8 cellular contexts compared by ENCODE assay signal in the genomic region with DNA sequence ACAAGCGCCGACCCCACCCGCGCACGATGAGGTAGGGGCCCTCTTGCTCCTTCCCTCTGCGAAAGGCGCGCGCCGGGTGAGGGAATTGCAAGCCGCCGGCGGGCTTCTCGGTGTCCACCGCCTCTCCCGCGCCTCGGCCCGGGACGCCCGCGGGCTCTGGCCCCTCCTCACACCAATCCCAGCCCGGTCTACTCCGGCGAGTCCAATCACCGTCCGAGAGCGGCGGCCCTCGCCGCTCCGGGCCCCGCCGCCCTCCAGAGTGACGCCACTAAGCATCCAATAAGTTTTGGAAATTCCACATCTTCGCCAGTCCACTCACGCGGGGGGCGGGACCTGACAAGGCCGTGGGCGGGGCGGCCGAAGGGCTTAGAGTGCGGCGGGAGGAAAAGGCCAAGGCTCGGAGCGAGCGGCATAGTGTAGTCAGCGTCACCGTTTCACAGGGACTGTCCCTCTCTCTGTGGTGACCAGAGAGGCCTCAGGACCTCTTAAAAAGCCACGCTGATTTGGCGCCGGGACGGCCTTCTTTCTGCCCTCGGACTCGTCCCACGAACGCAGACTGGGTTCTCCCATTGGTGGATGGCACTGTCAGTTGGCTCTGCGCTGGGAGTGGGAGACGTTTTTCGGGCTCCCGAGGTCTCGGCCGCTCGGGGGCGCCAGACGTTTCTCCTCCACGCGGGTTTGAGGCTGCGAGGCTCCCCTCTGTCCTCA. TPM values are rescaled to one million over a fixed set of nuclear protein-coding genes. Genes with fewer than 3 reads are reported as not detected.
DNase-seq lines count a peak whose midpoint lies in the region; TF ChIP-seq lines count a peak whose summit lies in the region.

A gene with protein sequence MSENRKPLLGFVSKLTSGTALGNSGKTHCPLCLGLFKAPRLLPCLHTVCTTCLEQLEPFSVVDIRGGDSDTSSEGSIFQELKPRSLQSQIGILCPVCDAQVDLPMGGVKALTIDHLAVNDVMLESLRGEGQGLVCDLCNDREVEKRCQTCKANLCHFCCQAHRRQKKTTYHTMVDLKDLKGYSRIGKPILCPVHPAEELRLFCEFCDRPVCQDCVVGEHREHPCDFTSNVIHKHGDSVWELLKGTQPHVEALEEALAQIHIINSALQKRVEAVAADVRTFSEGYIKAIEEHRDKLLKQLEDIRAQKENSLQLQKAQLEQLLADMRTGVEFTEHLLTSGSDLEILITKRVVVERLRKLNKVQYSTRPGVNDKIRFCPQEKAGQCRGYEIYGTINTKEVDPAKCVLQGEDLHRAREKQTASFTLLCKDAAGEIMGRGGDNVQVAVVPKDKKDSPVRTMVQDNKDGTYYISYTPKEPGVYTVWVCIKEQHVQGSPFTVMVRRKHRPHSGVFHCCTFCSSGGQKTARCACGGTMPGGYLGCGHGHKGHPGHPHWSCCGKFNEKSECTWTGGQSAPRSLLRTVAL (minus strand): TSS at position 161 of the 708 bp plus-strand sequence. CDS start 548 bp downstream, outside the sequence.

- DNase-seq in ELR (ENCODE audit: low read depth) (peak; percentile 98), H4 (ENCODE audit: low spot score) (peak; percentile 83), SHP77 treated with DMSO at 0.1 percent for 48 hours (lab: John Stamatoyannopoulos, UW) (peak; percentile 72), activated gamma-delta T cell treated with Interleukin-2 at 50 U/mL for 16 hours (peak; percentile 76), foreskin fibroblast (peak; percentile 96 to 99), neural crest cell (ENCODE audit: low read depth, low spot score) (peak; percentile 91), stomach (peak; percentile 97)

- H3K9me3 ChIP-seq in stomach = no peaks in the 10 kb centered on the region

- no peak for TF ChIP-seq EP300 in stomach (IDR thresholded peaks at IDR 0.05)

- peak within 1 kb of the TSS; percentile 86 to 94 (median 91) for H3K27ac ChIP-seq in stomach

- no peaks in the 10 kb centered on the region for H3K9me3 Mint-ChIP-seq in neural crest cell

- H3K4me3 ChIP-seq in foreskin fibroblast (ENCODE audit: low read depth in 1 of 2, low read length in 2 of 2) (peak within 1 kb of the TSS; percentile 71 to 73), stomach (peak within 1 kb of the TSS; percentile 69 to 81 (median 76))

- peak within 1 kb of the TSS; percentile 99 for H3K27ac Mint-ChIP-seq in neural crest cell (ENCODE audit: unreplicated experiment)

- TF ChIP-seq CTCF in LNCAP (IDR thresholded peaks at IDR 0.05) = peak; percentile 79
- peak; percentile 89 for TF ChIP-seq CTCF in foreskin fibroblast (IDR thresholded peaks at IDR 0.05; ENCODE audit: low read depth, low read length)
- peak; percentile 80 for TF ChIP-seq CTCF in neural crest cell (conservative IDR thresholded peaks at IDR 0.05)
- peak in 5 of 7 experiments; percentile 57 to 76 (median 58) for TF ChIP-seq CTCF in stomach (IDR thresholded peaks at IDR 0.05)

- no peaks in the 10 kb centered on the region for H3K36me3 ChIP-seq in stomach

- TF ChIP-seq POLR2A in stomach (IDR thresholded peaks at IDR 0.05) = peak in 1 of 4 donors; percentile 18

- peaks cover 5 to 28% (median 25%) of the 10 kb centered on the region in 4 donors for H3K4me1 ChIP-seq in stomach

- peak within 1 kb of the TSS; percentile 92 for H3K4me3 Mint-ChIP-seq in neural crest cell

- WGBS in stomach, 5 donors = 0 to 1% (median 0%) methylated on average over 34 to 70 of the region's 70 CpGs

- H3K27me3 ChIP-seq in stomach = no peaks in the 10 kb centered on the region

- H3K36me3 Mint-ChIP-seq in neural crest cell (ENCODE audit: low read depth) = peaks cover under 1% of the 10 kb centered on the region

- peaks cover 27% of the 10 kb centered on the region for H3K4me1 Mint-ChIP-seq in neural crest cell

- intact Hi-C loops in stomach (cut with DNase I; ENCODE audit: low total_unique reads) = no loop called here

- no peaks in the 10 kb centered on the region for H3K27me3 Mint-ChIP-seq in neural crest cell (ENCODE audit: low read depth)

RNA-seq across cellular contexts. Expression of the gene that starts here (rescaled TPM):
- 0.92 and 0.97 TPM in 2 replicates for total RNA-seq in H4 (2014; rRNA removed; shearing (Covaris generic))
- 13.3 and 16.6 TPM in 2 replicates for total RNA-seq in neural crest cell
- total RNA-seq in stomach = 1 to 10 TPM in 2 of 5 donors, under 1 TPM in 2, not detected in 1; 0.29 to 6.8 (median 2.5) TPM
- 1 to 10 TPM in 2 of 3 donors, under 1 TPM in 1; 0.61 to 2.9 (median 1.9) TPM for polyA plus RNA-seq in stomach

Comparison
In these comparisons a context has a peak if more than half of its experiments do, and no peak if none do; other contexts are left out.
1. Peak in every context shown above with its lines: DNase-seq, H3K4me3 ChIP-seq and H3K27ac ChIP-seq.
2. Peak in DNase-seq in H4; RNA of the gene not detected or under 1 TPM.